36 cellular contexts compared by ENCODE assay signal in genomic region chr13:64791373-64791772, GRCh38.
"Had no signal": no experiment of that assay in that cellular context is flagged by ENCODE, and none has a peak within 500 bp of the region (broad histone marks: within the 10 kb centered on the region; RNA-seq: fewer than 3 reads in every experiment).

No MANE protein-coding gene starts in this region.

- H3K36me3 ChIP-seq: MG63 had no signal

- H3K9me3 ChIP-seq: MG63 had no signal

- H3K27me3 ChIP-seq: MG63 had no signal

- DNase-seq: MG63, MM.1S, MV-4-11, NCI-H1048, NCI-H1092, NCI-H1092 treated with DMSO at 0.1 percent for 48 hours, NCI-H1105, NCI-H1105 treated with DMSO at 0.1 percent for 48 hours, NCI-H1417, NCI-H1417 treated with DMSO at 0.1 percent for 48 hours, NCI-H1436, NCI-H1436 treated with DMSO at 0.1 percent for 48 hours, NCI-H146, NCI-H1694, NCI-H1694 treated with DMSO at 0.1 percent for 48 hours, NCI-H187, NCI-H187 treated with DMSO at 0.1 percent for 48 hours, NCI-H1930, NCI-H2029, NCI-H2029 treated with DMSO at 0.1 percent for 48 hours, NCI-H2081, NCI-H2081 treated with DMSO at 0.1 percent for 48 hours, NCI-H2107, NCI-H2171, NCI-H2171 treated with DMSO at 0.1 percent for 48 hours, NCI-H2227 treated with DMSO at 0.1 percent for 48 hours, NCI-H226, NCI-H345, NCI-H446, NCI-H446 treated with DMSO at 0.1 percent for 48 hours, NCI-H510A, NCI-H510A treated with DMSO at 0.1 percent for 48 hours, NCI-H524, NCI-H524 treated with DMSO at 0.1 percent for 48 hours, NCI-H526, NCI-H526 treated with DMSO at 0.1 percent for 48 hours had no signal

- H3K4me3 ChIP-seq: MG63 had no signal
